ENCODE assay signal across 15 cellular contexts in genomic region chr1:99292946-99293345, GRCh38. TPM values are rescaled to one million over a fixed set of nuclear protein-coding genes. Genes with fewer than 3 reads are reported as not detected.
DNase-seq lines count a peak whose midpoint lies in the region; ATAC-seq lines count a peak whose summit lies in the region.
"Had no signal": no experiment of that assay in that cellular context is flagged by ENCODE, and none has a peak within 500 bp of the region (broad histone marks: within the 10 kb centered on the region; RNA-seq: fewer than 3 reads in every experiment).

No MANE protein-coding gene starts in this region.

- H3K27ac ChIP-seq in skeletal muscle tissue (ENCODE audit: low read depth, low read length), result peak overlapping the region; percentile 1

- no peak overlapping the region for H3K9ac ChIP-seq in adipocyte (ENCODE audit: low read length)
- no peak overlapping the region for H3K9ac ChIP-seq in skeletal muscle tissue (ENCODE audit: low read depth in 1 of 3, low read length in 3 of 3)

- H3K36me3 ChIP-seq in HAP-1 (replicated peaks) (no peaks in the 10 kb centered on the region), adipocyte (ENCODE audit: control insufficient read depth, insufficient read depth, low read length, severe bottlenecking) (no peaks in the 10 kb centered on the region), skeletal muscle tissue (ENCODE audit: control insufficient read depth in 3 of 3, insufficient read depth in 3 of 3, low read length in 3 of 3) (no peaks in the 10 kb centered on the region)

- peak; percentile 20 to 48 for DNase-seq in HAP-1 (ENCODE audit: low spot score in 2 of 2)
- DNase-seq in adipocyte (ENCODE audit: low read depth), result peak; percentile 9
- DNase-seq in fibroblast of gingiva (ENCODE audit: low read depth), result peak; percentile 2
- no peak for DNase-seq in stimulated activated CD4-positive, alpha-beta T cell treated with anti-CD3 and anti-CD28 coated beads, Interleukin-2, amount 100 ng/mL, for 24 hours
- no peak for DNase-seq in stimulated activated CD4-positive, alpha-beta T cell treated with anti-CD3 and anti-CD28 coated beads, Interleukin-4, amount 100 ng/mL, for 4 hours
- DNase-seq: ACHN; C1 segment of cervical spinal cord; CD8-positive, alpha-beta memory T cell; NCI-H1105 treated with DMSO at 0.1 percent for 48 hours; NCI-H1694; NCI-H510A treated with DMSO at 0.1 percent for 48 hours; NCI-H82 had no signal

- in situ Hi-C loops in HAP-1 (cut with MboI; ENCODE audit: low sequenced_read_pairs), result no loop called here

- no peak for ATAC-seq in GM21529 (IDR thresholded peaks at IDR 0.05; ENCODE audit: unreplicated experiment)
- ATAC-seq: K562 had no signal

- no peak overlapping the region for H3K4me3 ChIP-seq in HAP-1
- H3K4me3 ChIP-seq in adipocyte (ENCODE audit: low read length), result no peak overlapping the region
- peak overlapping the region in 1 of 3 donors; percentile 16 for H3K4me3 ChIP-seq in skeletal muscle tissue (ENCODE audit: low read length in 3 of 3)
- H3K4me3 ChIP-seq: K562 had no signal

- peaks cover 10% of the 10 kb centered on the region for H3K4me1 ChIP-seq in HAP-1
- no peaks in the 10 kb centered on the region for H3K4me1 ChIP-seq in adipocyte (ENCODE audit: control insufficient read depth, insufficient read depth, low read length)
- peaks cover 0 to 8% (median 0%) of the 10 kb centered on the region in 3 donors for H3K4me1 ChIP-seq in skeletal muscle tissue (ENCODE audit: control insufficient read depth in 3 of 3, insufficient read depth in 3 of 3, low read length in 3 of 3)

- H3K9me3 ChIP-seq in HAP-1, result no peaks in the 10 kb centered on the region
- no peaks in the 10 kb centered on the region for H3K9me3 ChIP-seq in adipocyte (ENCODE audit: control insufficient read depth, low read length)
- H3K9me3 ChIP-seq in skeletal muscle tissue (ENCODE audit: control insufficient read depth in 3 of 3, low read length in 3 of 3), result peaks cover 0 to 4% (median 0%) of the 10 kb centered on the region in 3 donors

- H3K27me3 ChIP-seq in HAP-1 (ENCODE audit: low read depth) (no peaks in the 10 kb centered on the region), adipocyte (replicated peaks; ENCODE audit: control insufficient read depth, insufficient read depth, low read length) (no peaks in the 10 kb centered on the region), skeletal muscle tissue (ENCODE audit: control insufficient read depth in 3 of 3, insufficient read depth in 3 of 3, low read length in 3 of 3) (no peaks in the 10 kb centered on the region)

RNA-seq across cellular contexts. Expression of gene PLPPR4, which starts 28.7 kb away (rescaled TPM):
- 7.3 TPM for total RNA-seq in skeletal muscle tissue
- total RNA-seq: CD8-positive, alpha-beta memory T cell; K562 had no signal

Comparison
In these comparisons a context has a peak if more than half of its experiments do, and no peak if none do; other contexts are left out.
1. DNase-seq: peak in HAP-1 (2 of 2), adipocyte (single experiment) and fibroblast of gingiva (single experiment); none in stimulated activated CD4-positive, alpha-beta T cell treated with anti-CD3 and anti-CD28 coated beads, Interleukin-2, amount 100 ng/mL, for 24 hours (0 of 2) and stimulated activated CD4-positive, alpha-beta T cell treated with anti-CD3 and anti-CD28 coated beads, Interleukin-4, amount 100 ng/mL, for 4 hours (0 of 2).